In the genomic region with DNA sequence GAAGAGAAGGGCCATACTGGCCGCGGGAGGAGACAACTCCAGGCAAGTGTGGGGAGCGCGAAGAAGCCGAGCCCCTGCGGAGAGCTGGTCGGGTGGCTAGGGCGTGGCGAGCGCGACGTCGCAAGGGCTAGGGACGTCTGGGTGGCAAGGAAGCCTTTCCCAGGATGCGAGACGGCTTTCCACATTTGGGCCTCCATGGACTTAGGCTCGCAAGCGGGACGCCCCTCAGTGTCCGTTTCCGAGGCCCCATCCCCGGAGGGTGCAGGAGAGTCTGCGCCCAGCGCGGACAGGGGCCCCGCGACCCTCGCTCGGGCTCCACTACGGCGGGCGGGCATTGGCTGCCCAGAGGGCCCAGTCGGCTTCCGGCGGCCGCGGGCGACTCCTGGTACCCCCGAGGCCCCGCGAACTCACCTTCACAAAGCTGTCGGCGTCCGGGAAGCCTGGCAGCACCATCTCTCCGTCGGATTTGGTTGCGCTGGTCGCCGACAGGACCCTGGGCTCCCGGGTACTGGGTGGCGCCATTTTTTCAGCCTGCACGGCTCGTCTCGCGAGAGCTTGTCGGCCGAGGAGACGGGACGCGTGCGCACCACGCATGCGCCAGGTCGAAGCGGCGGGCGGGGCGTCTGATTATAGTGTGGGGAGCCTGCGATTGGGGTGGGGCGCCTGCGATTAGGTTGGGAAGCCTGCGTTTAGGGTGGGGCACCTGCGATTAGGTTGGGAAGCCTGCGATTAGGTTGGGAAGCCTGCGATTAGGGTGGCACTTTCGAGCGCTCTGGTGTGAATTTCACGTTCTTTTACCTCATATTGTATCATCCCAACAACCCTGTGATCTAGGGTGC, we compare ENCODE assay signal across 8 cellular contexts. TPM values are rescaled to one million over a fixed set of nuclear protein-coding genes. Genes with fewer than 3 reads are reported as not detected.
DNase-seq lines count a peak whose midpoint lies in the region; ATAC-seq and TF ChIP-seq lines count a peak whose summit lies in the region.

A gene (minus strand): TSS at position 560 of the 839 bp plus-strand sequence. CDS start 38 bp downstream, at position 522.

- peak; percentile 96 for ATAC-seq in SK-N-SH treated with all-trans-retinoic acid at 6 μM for 48 hours

- peak within 1 kb of the TSS; percentile 90 for H3K27ac Mint-ChIP-seq in HFFc6
- peak within 1 kb of the TSS; percentile 95 for H3K27ac Mint-ChIP-seq in activated naive CD4-positive, alpha-beta T cell treated with anti-CD3 and anti-CD28 coated beads, Interleukin-2, amount 50 U/mL, for 24 hours

- H3K9me3 Mint-ChIP-seq in HFFc6: no peaks in the 10 kb centered on the region
- H3K9me3 Mint-ChIP-seq in activated naive CD4-positive, alpha-beta T cell treated with anti-CD3 and anti-CD28 coated beads, Interleukin-2, amount 50 U/mL, for 24 hours: no peaks in the 10 kb centered on the region

- peaks cover 12% of the 10 kb centered on the region for H3K4me1 Mint-ChIP-seq in HFFc6 (ENCODE audit: low read depth)
- H3K4me1 Mint-ChIP-seq in activated naive CD4-positive, alpha-beta T cell treated with anti-CD3 and anti-CD28 coated beads, Interleukin-2, amount 50 U/mL, for 24 hours: peaks cover 19% of the 10 kb centered on the region

- no peak; the same call in 1 of the 2 replicates for TF ChIP-seq CTCF in HFFc6 (IDR thresholded peaks at IDR 0.05)

- peak within 1 kb of the TSS; percentile 95 for H3K4me3 Mint-ChIP-seq in HFFc6
- H3K4me3 Mint-ChIP-seq in activated naive CD4-positive, alpha-beta T cell treated with anti-CD3 and anti-CD28 coated beads, Interleukin-2, amount 50 U/mL, for 24 hours: peak within 1 kb of the TSS; percentile 99

- peaks cover 8% of the 10 kb centered on the region; the same call in 1 of the 2 replicates for H3K36me3 Mint-ChIP-seq in HFFc6 (ENCODE audit: low read depth)
- H3K36me3 Mint-ChIP-seq in activated naive CD4-positive, alpha-beta T cell treated with anti-CD3 and anti-CD28 coated beads, Interleukin-2, amount 50 U/mL, for 24 hours: peaks cover 4% of the 10 kb centered on the region

- DNase-seq in GF-D8 (lab: John Stamatoyannopoulos, UW) (peak; percentile 55), HFFc6 (peak; percentile 83), NCI-H1048 (lab: John Stamatoyannopoulos, UW) (peak; percentile 86), globus pallidus (ENCODE audit: low spot score) (peak; percentile 84), nucleus accumbens (lab: John Stamatoyannopoulos, UW) (peak in 55 of 56 donors; percentile 29 to 95 (median 84)), superior temporal gyrus (ENCODE audit: extremely low spot score) (peak; percentile 94)

- H3K27me3 Mint-ChIP-seq in HFFc6 (ENCODE audit: insufficient read depth): no peaks in the 10 kb centered on the region
- H3K27me3 Mint-ChIP-seq in activated naive CD4-positive, alpha-beta T cell treated with anti-CD3 and anti-CD28 coated beads, Interleukin-2, amount 50 U/mL, for 24 hours: no peaks in the 10 kb centered on the region

TF ChIP-seq in SK-N-SH treated with all-trans-retinoic acid at 6 μM for 48 hours, 23 proteins besides CTCF, POLR2A, EP300 and RAD21:
- TF ChIP-seq, protein P1, sequence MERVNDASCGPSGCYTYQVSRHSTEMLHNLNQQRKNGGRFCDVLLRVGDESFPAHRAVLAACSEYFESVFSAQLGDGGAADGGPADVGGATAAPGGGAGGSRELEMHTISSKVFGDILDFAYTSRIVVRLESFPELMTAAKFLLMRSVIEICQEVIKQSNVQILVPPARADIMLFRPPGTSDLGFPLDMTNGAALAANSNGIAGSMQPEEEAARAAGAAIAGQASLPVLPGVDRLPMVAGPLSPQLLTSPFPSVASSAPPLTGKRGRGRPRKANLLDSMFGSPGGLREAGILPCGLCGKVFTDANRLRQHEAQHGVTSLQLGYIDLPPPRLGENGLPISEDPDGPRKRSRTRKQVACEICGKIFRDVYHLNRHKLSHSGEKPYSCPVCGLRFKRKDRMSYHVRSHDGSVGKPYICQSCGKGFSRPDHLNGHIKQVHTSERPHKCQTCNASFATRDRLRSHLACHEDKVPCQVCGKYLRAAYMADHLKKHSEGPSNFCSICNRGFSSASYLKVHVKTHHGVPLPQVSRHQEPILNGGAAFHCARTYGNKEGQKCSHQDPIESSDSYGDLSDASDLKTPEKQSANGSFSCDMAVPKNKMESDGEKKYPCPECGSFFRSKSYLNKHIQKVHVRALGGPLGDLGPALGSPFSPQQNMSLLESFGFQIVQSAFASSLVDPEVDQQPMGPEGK (CRISPR knock-in tag; IDR thresholded peaks at IDR 0.05; ENCODE audit: borderline replicate concordance): peak; percentile 45; the same call in 1 of the 2 replicates
- TF ChIP-seq CSDC2 (CRISPR knock-in tag; IDR thresholded peaks at IDR 0.05): no peak
TF ChIP-seq in SK-N-SH treated with all-trans-retinoic acid at 6 μM for 48 hours: peak in this region for 1.

RNA-seq across cellular contexts. Expression of the gene that starts here (rescaled TPM):
- total RNA-seq in HFFc6 (2021; fragmentation: NEBNext Ultra II Directional; extraction: Animal tissue kit (Norgen Biotek cat#: 25700)): 10 to 100 TPM; 40.1 to 49.4 (median 47.5) TPM

Comparison
In these comparisons a context has a peak if more than half of its experiments do, and no peak if none do; other contexts are left out.
1. Peak in every context shown above with its lines: DNase-seq and ATAC-seq.